In genomic region chr19:47319923-47320871, GRCh38 we compare ENCODE assay signal across 17 cellular contexts. TPM values are rescaled to one million over a fixed set of nuclear protein-coding genes. Genes with fewer than 3 reads are reported as not detected.
A peak's percentile ranks its signal among the peaks of the same experiment; 100 is the strongest.
DNase-seq lines count a peak whose midpoint lies in the region; ATAC-seq, FAIRE-seq and TF ChIP-seq lines count a peak whose summit lies in the region.
"Had no signal": no experiment of that assay in that cellular context is flagged by ENCODE, and none has a peak within 500 bp of the region (broad histone marks: within the 10 kb centered on the region; RNA-seq: fewer than 3 reads in every experiment).

No MANE protein-coding gene starts in this region.

- H3K4me3 Mint-ChIP-seq in CD14-positive monocyte (no peak overlapping the region), astrocyte (ENCODE audit: unreplicated experiment) (no peak overlapping the region)
- H3K4me3 Mint-ChIP-seq: CD4-positive, CD25-positive, alpha-beta regulatory T cell had no signal

- H3K9me3 ChIP-seq in astrocyte (ENCODE audit: insufficient read depth, low read depth, low read length) (no peaks in the 10 kb centered on the region), neutrophil (peaks cover 12% of the 10 kb centered on the region)

- no peak overlapping the region for H2AFZ ChIP-seq in astrocyte (ENCODE audit: low read depth, low read length)

- H3K27me3 ChIP-seq in astrocyte (ENCODE audit: insufficient read depth, low read length) (peaks cover 3% of the 10 kb centered on the region), neutrophil (no peaks in the 10 kb centered on the region)
- H3K27me3 ChIP-seq: BLaER1 had no signal

- H3K4me1 ChIP-seq in astrocyte (ENCODE audit: insufficient read depth, low read length) (peaks cover 4% of the 10 kb centered on the region), neutrophil (ENCODE audit: control insufficient read depth in 1 of 2, insufficient read depth in 1 of 2, low read depth in 1 of 2, low read length in 1 of 2) (peaks cover 98% of the 10 kb centered on the region in 2 experiments)

- no peak for ATAC-seq in GM19328 (IDR thresholded peaks at IDR 0.05; ENCODE audit: unreplicated experiment)
- ATAC-seq: HCT116 had no signal

- CTCF ChIA-PET in HEK293T (lab: Yijun Ruan, JAX): no interaction called here

- H3K79me2 ChIP-seq in astrocyte (ENCODE audit: insufficient read depth, low read length): no peaks in the 10 kb centered on the region

- TF ChIP-seq CTCF in CD14-positive monocyte (IDR thresholded peaks at IDR 0.05) (no peak), astrocyte (IDR thresholded peaks at IDR 0.05; ENCODE audit: insufficient read depth, low read depth, low read length) (no peak), neutrophil (IDR thresholded peaks at IDR 0.05) (no peak)

- H3K4me3 ChIP-seq in astrocyte (ENCODE audit: insufficient read depth, low read depth, low read length) (no peak overlapping the region), neutrophil (ENCODE audit: low read depth in 1 of 2, low read length in 1 of 2) (peak overlapping the region in 1 of 2 experiments; percentile 11)
- H3K4me3 ChIP-seq: BLaER1 had no signal

- peak overlapping the region; percentile 33 to 93 (median 83) for H3K27ac Mint-ChIP-seq in CD14-positive monocyte
- H3K27ac Mint-ChIP-seq in astrocyte (ENCODE audit: unreplicated experiment): peak overlapping the region; percentile 55
- H3K27ac Mint-ChIP-seq: CD4-positive, CD25-positive, alpha-beta regulatory T cell had no signal

- peaks cover 75% of the 10 kb centered on the region for H3K4me1 Mint-ChIP-seq in CD14-positive monocyte
- H3K4me1 Mint-ChIP-seq in astrocyte (ENCODE audit: low read depth, unreplicated experiment): peaks cover 5% of the 10 kb centered on the region
- H3K4me1 Mint-ChIP-seq: CD4-positive, CD25-positive, alpha-beta regulatory T cell had no signal

- H3K36me3 Mint-ChIP-seq in CD14-positive monocyte: peaks cover 58 to 71% of the 10 kb centered on the region in 2 donors
- peaks cover 9% of the 10 kb centered on the region for H3K36me3 Mint-ChIP-seq in astrocyte (ENCODE audit: low read depth, unreplicated experiment)
- H3K36me3 Mint-ChIP-seq: CD4-positive, CD25-positive, alpha-beta regulatory T cell had no signal

- no peak for DNase-seq in CD14-positive monocyte (ENCODE audit: low spot score)
- DNase-seq in astrocyte (ENCODE audit: low read depth): no peak
- peak; percentile 5 for DNase-seq in iPS-NIHi11 (ENCODE audit: low spot score)
- no peak for DNase-seq in SIG-M5 (lab: John Stamatoyannopoulos, UW)
- DNase-seq in T-helper 1 cell: no peak
- no peak for DNase-seq in HEK293T (ENCODE audit: extremely low spot score)
- DNase-seq: Calu3; CD4-positive, CD25-positive, alpha-beta regulatory T cell; DMS 273 treated with DMSO at 0.1 percent for 48 hours had no signal

- H3K36me3 ChIP-seq in astrocyte (ENCODE audit: insufficient read depth, low read length): no peaks in the 10 kb centered on the region
- H3K36me3 ChIP-seq in neutrophil: peaks cover 73% of the 10 kb centered on the region
- H3K36me3 ChIP-seq: BLaER1 had no signal

- no peak for FAIRE-seq in astrocyte (lab: Jason Lieb, UNC)
- FAIRE-seq: H54 had no signal

- POLR2A ChIA-PET in HEK293T (lab: Yijun Ruan, JAX): no interaction called here

- H3K4me2 ChIP-seq in astrocyte (ENCODE audit: low read length): no peak overlapping the region
- H3K4me2 ChIP-seq: BLaER1 had no signal

- H3K9me3 Mint-ChIP-seq in CD14-positive monocyte: peaks cover 0 to 16% (median 5%) of the 10 kb centered on the region in 7 donors
- H3K9me3 Mint-ChIP-seq in astrocyte (ENCODE audit: unreplicated experiment): peaks cover 11% of the 10 kb centered on the region

- H3K27ac ChIP-seq in astrocyte (ENCODE audit: low read depth, low read length): no peak overlapping the region
- H3K27ac ChIP-seq in neutrophil: peak overlapping the region; percentile 100
- H3K27ac ChIP-seq: BLaER1 had no signal

- no peak overlapping the region for H3K9ac ChIP-seq in astrocyte (ENCODE audit: low read length)
- H3K9ac ChIP-seq: BLaER1 had no signal

- H4K20me1 ChIP-seq in astrocyte (ENCODE audit: insufficient read depth, low read length): no peaks in the 10 kb centered on the region
- H4K20me1 ChIP-seq: BLaER1 had no signal

- intact Hi-C loops in CD14-positive monocyte (cut with micrococcal nuclease): no loop called here

- H3K27me3 Mint-ChIP-seq in CD14-positive monocyte (ENCODE audit: low read depth in 3 of 3) (peaks cover 2 to 14% (median 8%) of the 10 kb centered on the region in 3 donors), astrocyte (ENCODE audit: low read depth, unreplicated experiment) (peaks cover 12% of the 10 kb centered on the region)

TF ChIP-seq in HEK293T, 16 proteins besides CTCF, POLR2A, EP300 and RAD21:
- TF ChIP-seq FOXM1 (IDR thresholded peaks at IDR 0.05; ENCODE audit: borderline replicate concordance) (no peak), LEF1 (IDR thresholded peaks at IDR 0.05; ENCODE audit: borderline replicate concordance) (no peak), SP1 (IDR thresholded peaks at IDR 0.05) (no peak), NFRKB (IDR thresholded peaks at IDR 0.05) (no peak), FOXK2 (IDR thresholded peaks at IDR 0.05) (no peak), TARDBP (IDR thresholded peaks at IDR 0.05) (no peak), CTBP1 (IDR thresholded peaks at IDR 0.05; ENCODE audit: borderline replicate concordance) (no peak), L3MBTL2 (conservative IDR thresholded peaks at IDR 0.05) (no peak), SUZ12 (IDR thresholded peaks at IDR 0.05) (no peak)

RNA-seq across cellular contexts. Expression of gene C5AR1, which starts 10.5 kb away (rescaled TPM):
- 100 to 1,000 TPM; 143 to 320 TPM for polyA plus RNA-seq in CD14-positive monocyte
- total RNA-seq in astrocyte: 4.6 and 5.2 TPM in 2 replicates
- total RNA-seq: Daoy had no signal

RNA-seq across cellular contexts. Expression of gene C5AR2, which starts 11.8 kb away (rescaled TPM):
- 1 to 10 TPM; 2.4 to 4.3 TPM for polyA plus RNA-seq in CD14-positive monocyte
- not detected in 2 replicates for total RNA-seq in astrocyte
- total RNA-seq: A673, HT-29 had no signal

RNA-seq across cellular contexts. Expression of gene DHX34, which starts 28.9 kb away (rescaled TPM):
- polyA plus RNA-seq in CD14-positive monocyte: 1 to 10 TPM; 3.4 to 3.8 TPM
- 13.9 and 17.7 TPM in 2 replicates for total RNA-seq in astrocyte

RNA-seq across cellular contexts. Expression of gene INAFM1, which starts 45.5 kb away (rescaled TPM):
- polyA plus RNA-seq in CD14-positive monocyte: 1 to 10 TPM; 6.5 to 7.3 TPM
- 23.6 and 25.7 TPM in 2 replicates for total RNA-seq in astrocyte
